8 cellular contexts compared by ENCODE assay signal in the genomic region with DNA sequence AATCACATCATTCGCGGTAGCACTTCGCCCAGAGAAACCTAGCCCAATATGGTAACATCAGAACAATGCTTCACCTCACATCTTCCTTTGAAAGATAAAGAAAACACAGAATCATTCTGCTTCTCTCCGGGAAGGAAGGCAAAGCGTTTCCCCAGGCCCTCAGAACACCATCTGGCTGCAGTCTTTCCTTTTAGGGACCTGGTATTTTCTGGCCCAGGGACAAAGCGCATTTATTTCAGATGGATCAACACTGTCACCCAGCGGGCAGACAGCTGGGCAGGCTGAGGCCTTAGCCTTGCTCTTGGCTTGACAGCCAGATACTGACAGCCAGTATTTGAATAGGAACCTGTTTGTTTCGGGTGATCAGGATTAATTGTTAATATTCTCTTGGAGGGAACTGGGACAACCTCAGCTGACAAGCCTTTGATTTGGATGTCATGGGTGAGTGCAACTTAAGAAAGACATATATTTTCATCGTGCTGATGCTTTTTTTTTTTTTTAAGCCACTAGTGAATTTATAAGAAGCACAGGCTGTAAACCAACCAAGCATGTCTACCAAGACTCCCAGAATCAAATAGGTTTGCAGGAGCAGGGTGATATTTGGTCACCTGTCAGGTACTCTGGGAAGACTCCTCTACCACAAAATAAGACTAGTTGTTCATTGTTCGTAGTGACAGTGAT.
DNase-seq lines count a peak whose midpoint lies in the region; FAIRE-seq and TF ChIP-seq lines count a peak whose summit lies in the region.

No MANE protein-coding gene starts in this region.

- H3K36me3 Mint-ChIP-seq in nephron (ENCODE audit: low read depth) = no peaks in the 10 kb centered on the region

- no peaks in the 10 kb centered on the region for H3K27me3 Mint-ChIP-seq in nephron (ENCODE audit: low read depth)

- TF ChIP-seq POLR2A in GM12892 (IDR thresholded peaks at IDR 0.05; ENCODE audit: low read depth, low read length) = no peak

- TF ChIP-seq CTCF in LNCAP (IDR thresholded peaks at IDR 0.05) = peak; percentile 100
- TF ChIP-seq CTCF in fibroblast of the aortic adventitia (IDR thresholded peaks at IDR 0.05; ENCODE audit: insufficient read depth, low read length) = peak; percentile 89
- peak; percentile 84 to 88 (median 87) for TF ChIP-seq CTCF in nephron (IDR thresholded peaks at IDR 0.05; ENCODE audit: unreplicated experiment in 3 of 3)

- peaks cover 40% of the 10 kb centered on the region for H3K4me1 Mint-ChIP-seq in nephron

- H3K4me3 ChIP-seq in fibroblast of the aortic adventitia (ENCODE audit: low read depth, low read length) = peak overlapping the region; percentile 3

- no peak for FAIRE-seq in GM12892 (lab: Jason Lieb, UNC)

- peak overlapping the region; percentile 83 to 92 (median 91) for H3K27ac Mint-ChIP-seq in nephron

- peak overlapping the region; percentile 8 to 63 (median 45) for H3K4me3 Mint-ChIP-seq in nephron

- H3K9me3 Mint-ChIP-seq in nephron = no peaks in the 10 kb centered on the region

- DNase-seq in AG20443 (ENCODE audit: low spot score) (peak; percentile 87), SK-N-DZ (ENCODE audit: low spot score) (peak; percentile 88), fibroblast of the aortic adventitia (ENCODE audit: low read depth) (peak; percentile 90), GM12892 (ENCODE audit: insufficient read length) (no peak), cortex of kidney (lab: John Stamatoyannopoulos, UW) (no peak)
- no peak for DNase-seq in stimulated activated CD4-positive, alpha-beta T cell treated with anti-CD3 and anti-CD28 coated beads, Interleukin-2, amount 100 ng/mL, for 48 hours

Comparison
In these comparisons a context has a peak if more than half of its experiments do, and no peak if none do; other contexts are left out.
1. DNase-seq: peak in AG20443 (single experiment), SK-N-DZ (single experiment) and fibroblast of the aortic adventitia (single experiment); none in stimulated activated CD4-positive, alpha-beta T cell treated with anti-CD3 and anti-CD28 coated beads, Interleukin-2, amount 100 ng/mL, for 48 hours (0 of 2), GM12892 (single experiment) and cortex of kidney (single experiment).
2. Peak in every context shown above with its lines, with median percentiles within 50 percentile points of each other: CTCF ChIP-seq.